In genomic region chr10:101694056-101694673, GRCh38 we compare ENCODE assay signal across 1 cellular context.
TF ChIP-seq lines count a peak whose summit lies in the region.

No MANE protein-coding gene starts in this region.

TF ChIP-seq in HEK293, 187 proteins besides CTCF, POLR2A, EP300 and RAD21 (continued from another document):
- peak; percentile 73 for TF ChIP-seq ZNF692 (tag by site-specific recombination; IDR thresholded peaks at IDR 0.05)
- no peak for TF ChIP-seq ZNF76 (tag by site-specific recombination; IDR thresholded peaks at IDR 0.05; ENCODE audit: borderline replicate concordance, low read depth)
- peak; percentile 62; the same call in 1 of the 2 replicates for TF ChIP-seq ZNF596 (tag by site-specific recombination; IDR thresholded peaks at IDR 0.05)
- no peak for TF ChIP-seq AEBP2 (tag by site-specific recombination; IDR thresholded peaks at IDR 0.05; ENCODE audit: borderline replicate concordance)
- TF ChIP-seq ZBTB1 (tag by site-specific recombination; IDR thresholded peaks at IDR 0.05) = no peak
- no peak for TF ChIP-seq ZNF670 (tag by site-specific recombination; IDR thresholded peaks at IDR 0.05; ENCODE audit: low read depth)
- TF ChIP-seq ZNF510 (tag by site-specific recombination; IDR thresholded peaks at IDR 0.05; ENCODE audit: insufficient replicate concordance) = no peak
- TF ChIP-seq ZNF202 (tag by site-specific recombination; IDR thresholded peaks at IDR 0.05; ENCODE audit: borderline replicate concordance) = no peak
- TF ChIP-seq KLF1 (tag by site-specific recombination; IDR thresholded peaks at IDR 0.05) = peak; percentile 69
- no peak for TF ChIP-seq ZNF112 (tag by site-specific recombination; IDR thresholded peaks at IDR 0.05)
- no peak for TF ChIP-seq PRDM6 (tag by site-specific recombination; IDR thresholded peaks at IDR 0.05)
- TF ChIP-seq ZNF280D (tag by site-specific recombination; IDR thresholded peaks at IDR 0.05) = no peak
- no peak for TF ChIP-seq ZBTB21 (tag by site-specific recombination; IDR thresholded peaks at IDR 0.05)
- TF ChIP-seq KLF17 (tag by site-specific recombination; IDR thresholded peaks at IDR 0.05) = peak; percentile 65
- no peak for TF ChIP-seq SALL2 (tag by site-specific recombination; IDR thresholded peaks at IDR 0.05; ENCODE audit: borderline replicate concordance)
- TF ChIP-seq PRDM1 (tag by site-specific recombination; IDR thresholded peaks at IDR 0.05) = no peak
- TF ChIP-seq ZNF248 (tag by site-specific recombination; IDR thresholded peaks at IDR 0.05) = no peak
- TF ChIP-seq ZNF132 (tag by site-specific recombination; IDR thresholded peaks at IDR 0.05; ENCODE audit: borderline replicate concordance) = no peak
- no peak for TF ChIP-seq ZNF621 (tag by site-specific recombination; IDR thresholded peaks at IDR 0.05)
- no peak for TF ChIP-seq TSHZ1 (tag by site-specific recombination; IDR thresholded peaks at IDR 0.05; ENCODE audit: borderline replicate concordance)
- TF ChIP-seq ZBTB48 (tag by site-specific recombination; IDR thresholded peaks at IDR 0.05) = peak; percentile 92
- TF ChIP-seq ZNF792 (tag by site-specific recombination; IDR thresholded peaks at IDR 0.05) = no peak
- TF ChIP-seq TCF7L2 (IDR thresholded peaks at IDR 0.05; ENCODE audit: borderline replicate concordance, low read depth, low read length) = no peak
- TF ChIP-seq ZBTB6 (tag by site-specific recombination; IDR thresholded peaks at IDR 0.05) = peak; percentile 44; the same call in 1 of the 2 replicates
- TF ChIP-seq BCL11A (tag by site-specific recombination; IDR thresholded peaks at IDR 0.05; ENCODE audit: low read depth) = no peak
- TF ChIP-seq HOXD13 (CRISPR knock-in tag; IDR thresholded peaks at IDR 0.05; ENCODE audit: borderline replicate concordance) = no peak; the same call in 1 of the 2 replicates
- no peak for TF ChIP-seq ZNF280C (tag by site-specific recombination; IDR thresholded peaks at IDR 0.05)
